In the genomic region with DNA sequence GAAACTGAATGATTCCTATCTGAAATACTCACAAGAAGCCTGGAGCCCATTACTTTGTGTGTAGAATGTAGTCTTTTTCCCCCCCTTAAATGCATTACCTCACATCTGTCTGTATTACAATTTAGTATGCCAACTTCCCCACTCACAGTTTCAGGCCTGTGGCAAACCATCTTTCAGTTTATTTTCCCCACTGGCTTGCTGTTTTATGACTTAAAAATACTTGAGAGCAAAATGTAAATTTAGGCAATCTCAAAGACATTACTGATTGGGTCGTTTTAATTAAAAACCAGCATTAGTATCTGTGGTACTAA, we compare ENCODE assay signal across 1 cellular context.
TF ChIP-seq lines count a peak whose summit lies in the region.

No MANE protein-coding gene starts in this region.

TF ChIP-seq in IMR-90, 13 proteins besides CTCF, POLR2A, EP300 and RAD21 (continued from another document):
- TF ChIP-seq NFE2L2 (IDR thresholded peaks at IDR 0.05; ENCODE audit: low read depth, low read length) (no peak), CEBPB (IDR thresholded peaks at IDR 0.05; ENCODE audit: low read depth, low read length) (no peak), BHLHE40 (IDR thresholded peaks at IDR 0.05; ENCODE audit: low read depth, low read length) (no peak), MXI1 (IDR thresholded peaks at IDR 0.05; ENCODE audit: borderline replicate concordance, low read depth, low read length) (no peak), RCOR1 (IDR thresholded peaks at IDR 0.05; ENCODE audit: insufficient replicate concordance, low read length) (no peak), RFX5 (IDR thresholded peaks at IDR 0.05; ENCODE audit: low read depth, low read length) (no peak)
- TF ChIP-seq, protein P1, sequence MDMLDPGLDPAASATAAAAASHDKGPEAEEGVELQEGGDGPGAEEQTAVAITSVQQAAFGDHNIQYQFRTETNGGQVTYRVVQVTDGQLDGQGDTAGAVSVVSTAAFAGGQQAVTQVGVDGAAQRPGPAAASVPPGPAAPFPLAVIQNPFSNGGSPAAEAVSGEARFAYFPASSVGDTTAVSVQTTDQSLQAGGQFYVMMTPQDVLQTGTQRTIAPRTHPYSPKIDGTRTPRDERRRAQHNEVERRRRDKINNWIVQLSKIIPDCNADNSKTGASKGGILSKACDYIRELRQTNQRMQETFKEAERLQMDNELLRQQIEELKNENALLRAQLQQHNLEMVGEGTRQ (IDR thresholded peaks at IDR 0.05; ENCODE audit: low read depth, low read length): no peak
